ENCODE assay signal across 9 cellular contexts in the genomic region with DNA sequence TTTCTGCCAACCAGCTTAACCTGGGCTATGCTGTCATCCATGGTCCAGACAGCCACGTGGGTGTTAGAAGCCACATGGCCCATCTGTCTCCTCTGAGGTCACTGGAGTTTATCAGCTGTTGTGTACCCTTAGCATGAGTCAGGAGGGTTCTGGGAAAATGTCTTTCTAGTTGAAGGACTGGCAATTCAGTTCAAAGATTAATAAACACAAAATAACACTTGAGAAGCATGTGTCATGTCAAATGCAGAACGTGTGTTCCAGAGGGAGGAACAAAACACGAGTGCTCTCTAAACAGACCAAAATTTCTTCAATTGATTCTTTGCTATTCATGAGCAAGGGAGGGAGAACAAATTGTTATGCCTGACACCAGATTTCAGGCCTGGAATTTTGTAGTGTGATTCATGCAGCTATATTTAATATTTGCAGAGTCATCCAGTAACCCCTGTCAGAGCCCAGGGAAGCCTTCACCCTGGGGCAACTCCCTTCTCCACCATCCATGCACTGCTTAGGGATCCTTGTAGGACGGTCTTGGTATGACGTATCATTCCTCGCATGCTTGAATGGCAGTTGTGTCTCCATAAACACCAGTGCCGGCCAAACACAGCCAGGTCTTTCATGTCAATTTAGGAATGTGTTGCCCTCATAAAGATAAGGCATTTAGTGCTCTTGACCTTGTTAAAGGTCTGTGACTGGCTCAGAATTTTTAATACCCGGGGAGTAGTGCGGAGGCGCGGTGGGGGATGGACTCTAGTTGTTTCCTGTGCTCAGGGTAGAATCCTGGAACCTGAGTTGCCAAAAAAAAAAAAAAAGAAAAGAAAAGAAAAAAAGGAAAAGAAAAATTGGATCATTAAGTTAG. TPM values are rescaled to one million over a fixed set of nuclear protein-coding genes. Genes with fewer than 3 reads are reported as not detected.
DNase-seq lines count a peak whose midpoint lies in the region; ATAC-seq and TF ChIP-seq lines count a peak whose summit lies in the region.
"Had no signal": no experiment of that assay in that cellular context is flagged by ENCODE, and none has a peak within 500 bp of the region (broad histone marks: within the 10 kb centered on the region; RNA-seq: fewer than 3 reads in every experiment).

No MANE protein-coding gene starts in this region.

- H3K4me3 Mint-ChIP-seq in neural progenitor cell = no peak overlapping the region
- H3K4me3 Mint-ChIP-seq: activated CD4-positive, alpha-beta T cell treated with anti-CD3 and anti-CD28 coated beads, Interleukin-2, amount 10 ng/mL, durations not matched to agents 7 days and 5 days had no signal

- H3F3A ChIP-seq in GM23248 (ENCODE audit: insufficient read depth) (peaks cover 33% of the 10 kb centered on the region), neural progenitor cell (ENCODE audit: low read depth) (peaks cover 3% of the 10 kb centered on the region)

- intact Hi-C loops in sciatic nerve (cut with DNase I) = no loop called here

- peaks cover 2% of the 10 kb centered on the region for H3K27me3 Mint-ChIP-seq in neural progenitor cell (ENCODE audit: insufficient read depth, low read depth)
- H3K27me3 Mint-ChIP-seq: activated CD4-positive, alpha-beta T cell treated with anti-CD3 and anti-CD28 coated beads, Interleukin-2, amount 10 ng/mL, durations not matched to agents 7 days and 5 days had no signal

- H3K4me3 ChIP-seq in GM23248 (peak overlapping the region; percentile 54), SJSA1 (no peak overlapping the region), neural progenitor cell (no peak overlapping the region)

- peak overlapping the region; percentile 76 for H3K9ac ChIP-seq in GM23248
- H3K9ac ChIP-seq in neural progenitor cell = no peak overlapping the region

- H3K9me3 ChIP-seq in GM23248 (ENCODE audit: low read depth) (no peaks in the 10 kb centered on the region), SJSA1 (replicated peaks) (no peaks in the 10 kb centered on the region), neural progenitor cell (ENCODE audit: low read depth) (no peaks in the 10 kb centered on the region)

- ATAC-seq in sciatic nerve = peak; percentile 65
- ATAC-seq in GM21723 (IDR thresholded peaks at IDR 0.05; ENCODE audit: unreplicated experiment) = no peak
- no peak for ATAC-seq in GM18867 (IDR thresholded peaks at IDR 0.05; ENCODE audit: unreplicated experiment)

- peak; percentile 95 for DNase-seq in GM23248
- DNase-seq in SJSA1 (ENCODE audit: low read depth in 1 of 2, low spot score in 2 of 2) = peak; percentile 87 to 90
- DNase-seq in foreskin melanocyte = peak; percentile 98
- no peak for DNase-seq in sciatic nerve (ENCODE audit: low spot score)
- DNase-seq in neural progenitor cell (ENCODE audit: low spot score) = no peak
- no peak for DNase-seq in activated CD4-positive, alpha-beta T cell treated with anti-CD3 and anti-CD28 coated beads for 48 hours
- DNase-seq: activated CD4-positive, alpha-beta T cell treated with anti-CD3 and anti-CD28 coated beads, Interleukin-2, amount 10 ng/mL, durations not matched to agents 7 days and 5 days had no signal

- 14 to 23% methylated on average over 11 of the region's 11 CpGs for whole genome bisulfite sequencing in GM23248 (ENCODE audit: low coverage in 1 of 2, low lambda C conversion rate in 2 of 2, missing lambda C conversion rate in 2 of 2), 2 experiments

- peak overlapping the region; percentile 78 for H3K4me2 ChIP-seq in GM23248 (ENCODE audit: unreplicated experiment)
- H3K4me2 ChIP-seq in neural progenitor cell = no peak overlapping the region

- peaks cover 2% of the 10 kb centered on the region for H3K36me3 Mint-ChIP-seq in neural progenitor cell

- peak overlapping the region; percentile 78 for H2AFZ ChIP-seq in GM23248
- no peak overlapping the region for H2AFZ ChIP-seq in neural progenitor cell (replicated peaks)

- peaks cover 6% of the 10 kb centered on the region for H3K4me1 Mint-ChIP-seq in neural progenitor cell
- H3K4me1 Mint-ChIP-seq: activated CD4-positive, alpha-beta T cell treated with anti-CD3 and anti-CD28 coated beads, Interleukin-2, amount 10 ng/mL, durations not matched to agents 7 days and 5 days had no signal

- H4K20me1 ChIP-seq in GM23248 (ENCODE audit: insufficient read depth) = no peaks in the 10 kb centered on the region
- no peaks in the 10 kb centered on the region for H4K20me1 ChIP-seq in neural progenitor cell (ENCODE audit: low read depth)

- no peaks in the 10 kb centered on the region for H3K79me2 ChIP-seq in GM23248 (ENCODE audit: insufficient read depth)
- H3K79me2 ChIP-seq in neural progenitor cell (ENCODE audit: low read depth) = no peaks in the 10 kb centered on the region

- no peaks in the 10 kb centered on the region for H3K9me2 ChIP-seq in GM23248 (ENCODE audit: insufficient read depth)

- no peak overlapping the region for H3K27ac Mint-ChIP-seq in neural progenitor cell
- H3K27ac Mint-ChIP-seq: activated CD4-positive, alpha-beta T cell treated with anti-CD3 and anti-CD28 coated beads, Interleukin-2, amount 10 ng/mL, durations not matched to agents 7 days and 5 days had no signal

- TF ChIP-seq CTCF in neural progenitor cell (IDR thresholded peaks at IDR 0.05) = no peak

- H3K4me1 ChIP-seq in GM23248 (ENCODE audit: insufficient read depth) (peaks cover 39% of the 10 kb centered on the region), SJSA1 (replicated peaks) (peaks cover 18% of the 10 kb centered on the region), neural progenitor cell (peaks cover 8% of the 10 kb centered on the region)

- H3K27ac ChIP-seq in GM23248 (peak overlapping the region; percentile 95), SJSA1 (peak overlapping the region; percentile 84), neural progenitor cell (no peak overlapping the region)

- H3K27me3 ChIP-seq in GM23248 (replicated peaks; ENCODE audit: insufficient read depth) (no peaks in the 10 kb centered on the region), SJSA1 (replicated peaks) (no peaks in the 10 kb centered on the region), neural progenitor cell (no peaks in the 10 kb centered on the region)

- H3K36me3 ChIP-seq in GM23248 (ENCODE audit: low read depth) = no peaks in the 10 kb centered on the region
- no peaks in the 10 kb centered on the region for H3K36me3 ChIP-seq in SJSA1
- no peaks in the 10 kb centered on the region for H3K36me3 ChIP-seq in neural progenitor cell

- in situ Hi-C loops in GM23248 (cut with MboI) = no loop called here

- peaks cover 2% of the 10 kb centered on the region for H3K9me3 Mint-ChIP-seq in neural progenitor cell

RNA-seq across cellular contexts. Expression of a gene that starts 27.7 kb away (rescaled TPM):
- 36.5 and 41.3 TPM in 2 replicates for total RNA-seq in GM23248 (2014; rRNA removed; shearing (Covaris generic))
- polyA plus RNA-seq in GM23248 (2016; fragmentation: Nextera tagmentation; extraction: Ambion mirVana) = 1.8 and 2.5 TPM in 2 replicates
- total RNA-seq in SJSA1 (2014; rRNA removed; shearing (Covaris generic)) = 39.3 and 51.3 TPM in 2 replicates
- total RNA-seq in sciatic nerve = 77.6 TPM
- total RNA-seq in neural progenitor cell (ENCODE audit: low replicate concordance) = 104 and 108 TPM in 2 replicates

Comparison
In these comparisons a context has a peak if more than half of its experiments do, and no peak if none do; other contexts are left out.
1. DNase-seq: peak in GM23248 (single experiment), SJSA1 (2 of 2) and foreskin melanocyte (single experiment); none in sciatic nerve (single experiment), neural progenitor cell (single experiment) and activated CD4-positive, alpha-beta T cell treated with anti-CD3 and anti-CD28 coated beads for 48 hours (single experiment).